Comparison of ENCODE assay signal across 9 cellular contexts in the genomic region with DNA sequence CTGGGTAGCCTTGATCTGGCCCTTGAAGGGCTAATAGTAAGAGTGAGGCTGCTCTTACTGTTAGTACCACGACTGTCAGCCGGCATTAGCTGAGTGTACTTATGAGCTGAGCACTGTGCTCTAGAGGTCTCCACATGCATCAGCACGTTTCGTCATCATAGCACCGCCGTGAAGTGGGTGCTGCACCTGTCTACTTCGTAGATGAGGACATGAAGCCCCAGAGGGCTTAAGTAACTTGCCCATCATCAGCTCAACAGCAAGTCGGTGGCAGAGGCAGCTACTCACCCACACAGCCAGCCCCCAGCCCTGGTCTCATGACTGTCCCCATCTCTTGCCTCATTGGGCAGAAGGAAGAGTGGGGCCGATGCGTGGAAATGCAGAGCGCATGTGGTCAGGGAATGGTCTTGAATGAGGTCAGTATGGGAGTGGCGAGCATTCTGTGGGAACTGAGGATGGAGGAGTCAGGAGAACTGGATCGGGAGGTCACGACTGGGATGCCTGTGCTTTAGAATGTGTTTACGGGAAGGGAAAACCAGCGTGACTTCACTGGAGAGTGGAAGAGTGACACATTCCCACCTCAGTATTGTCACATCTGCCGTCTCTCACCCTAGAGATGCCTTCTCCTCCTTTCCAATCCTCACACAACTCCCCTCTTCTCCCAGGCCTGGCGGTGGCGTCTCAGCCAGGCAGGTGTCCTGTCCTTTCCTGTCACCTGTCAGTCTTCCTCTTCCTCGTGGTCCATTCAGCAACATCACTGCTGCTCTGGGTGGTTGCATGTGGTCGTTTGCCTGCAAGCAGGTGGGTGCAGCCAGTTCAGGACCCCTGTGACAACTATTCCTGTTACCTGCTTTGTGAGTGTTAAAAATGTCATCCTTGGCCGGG. TPM values are rescaled to one million over a fixed set of nuclear protein-coding genes. Genes with fewer than 3 reads are reported as not detected.
DNase-seq lines count a peak whose midpoint lies in the region; FAIRE-seq and TF ChIP-seq lines count a peak whose summit lies in the region.
"Had no signal": no experiment of that assay in that cellular context is flagged by ENCODE, and none has a peak within 500 bp of the region (broad histone marks: within the 10 kb centered on the region; RNA-seq: fewer than 3 reads in every experiment).

No MANE protein-coding gene starts in this region.

- H3K27ac ChIP-seq in GM23248 (peak overlapping the region; percentile 99), astrocyte (ENCODE audit: low read depth, low read length) (peak overlapping the region; percentile 81), trophoblast cell (ENCODE audit: low read depth, low read length) (no peak overlapping the region)

- peaks cover 44% of the 10 kb centered on the region for H3F3A ChIP-seq in GM23248 (ENCODE audit: insufficient read depth)

- no peaks in the 10 kb centered on the region for H3K9me2 ChIP-seq in GM23248 (ENCODE audit: insufficient read depth)

- no peak overlapping the region for H4K8ac ChIP-seq in trophoblast cell (ENCODE audit: low read depth, low read length)

- H3K4me1 ChIP-seq in GM23248 (ENCODE audit: insufficient read depth) (peaks cover 33% of the 10 kb centered on the region), astrocyte (ENCODE audit: insufficient read depth, low read length) (peaks cover 24% of the 10 kb centered on the region), trophoblast cell (ENCODE audit: control insufficient read depth in 1 of 2, insufficient read depth in 2 of 2, low read length in 2 of 2) (peaks cover 5 to 10% of the 10 kb centered on the region in 2 experiments)
- H3K4me1 ChIP-seq: uterus had no signal

- peak overlapping the region; percentile 21 for H4K91ac ChIP-seq in trophoblast cell (ENCODE audit: low read depth, low read length)

- H3K27ac Mint-ChIP-seq in astrocyte (ENCODE audit: unreplicated experiment) = no peak overlapping the region

- no peaks in the 10 kb centered on the region for H3K9me3 Mint-ChIP-seq in astrocyte (ENCODE audit: unreplicated experiment)

- no peak overlapping the region for H2BK120ac ChIP-seq in trophoblast cell (ENCODE audit: insufficient read depth, low read length, poor library complexity)

- H4K20me1 ChIP-seq in GM23248 (ENCODE audit: insufficient read depth) = no peaks in the 10 kb centered on the region
- H4K20me1 ChIP-seq in astrocyte (ENCODE audit: insufficient read depth, low read length) = no peaks in the 10 kb centered on the region

- no peaks in the 10 kb centered on the region for H3K9me3 ChIP-seq in GM23248 (ENCODE audit: low read depth)
- no peaks in the 10 kb centered on the region for H3K9me3 ChIP-seq in astrocyte (ENCODE audit: insufficient read depth, low read depth, low read length)
- H3K9me3 ChIP-seq in trophoblast cell (ENCODE audit: insufficient read depth, low read depth, low read length) = peaks cover 4% of the 10 kb centered on the region
- H3K9me3 ChIP-seq: uterus had no signal

- peak overlapping the region; percentile 57 for H3K4me3 ChIP-seq in GM23248
- H3K4me3 ChIP-seq in astrocyte (ENCODE audit: insufficient read depth, low read depth, low read length) = peak overlapping the region; percentile 26
- H3K4me3 ChIP-seq in trophoblast cell (ENCODE audit: low read depth, low read length) = no peak overlapping the region
- H3K4me3 ChIP-seq: uterus had no signal

- no peak overlapping the region for H3K14ac ChIP-seq in trophoblast cell (ENCODE audit: low read length)

- peaks cover 17% of the 10 kb centered on the region for H3K4me1 Mint-ChIP-seq in astrocyte (ENCODE audit: low read depth, unreplicated experiment)

- no peak overlapping the region for H3K4ac ChIP-seq in trophoblast cell (ENCODE audit: low read depth, low read length)

- DNase-seq in GM23248 (peak; percentile 34), NCI-H345 (lab: John Stamatoyannopoulos, UW) (peak; percentile 73), astrocyte (ENCODE audit: low read depth) (no peak), trophoblast cell (no peak), NCI-H446 treated with DMSO at 0.1 percent for 48 hours (lab: John Stamatoyannopoulos, UW) (no peak), GDM1 (lab: John Stamatoyannopoulos, UW) (no peak)
- DNase-seq in activated CD4-positive, CD25-positive, alpha-beta regulatory T cell treated with anti-CD3 and anti-CD28 coated beads, Interleukin-2, amount 50 U/mL, for 72 hours = no peak
- DNase-seq: uterus had no signal

- H4K12ac ChIP-seq in trophoblast cell (ENCODE audit: low read depth, low read length) = no peak overlapping the region

- H2BK5ac ChIP-seq in trophoblast cell (ENCODE audit: low read depth, low read length, poor library complexity) = no peak overlapping the region

- H3K9ac ChIP-seq in GM23248 (peak overlapping the region; percentile 86), astrocyte (ENCODE audit: low read length) (peak overlapping the region; percentile 38), trophoblast cell (ENCODE audit: low read length) (no peak overlapping the region)

- H3K4me2 ChIP-seq in GM23248 (ENCODE audit: unreplicated experiment) (peak overlapping the region; percentile 80), astrocyte (ENCODE audit: low read length) (peak overlapping the region; percentile 23), trophoblast cell (ENCODE audit: low read length) (no peak overlapping the region)

- peak overlapping the region; percentile 4 for H3K18ac ChIP-seq in trophoblast cell (ENCODE audit: low read length)

- WGBS in GM23248 (ENCODE audit: low coverage in 1 of 2, low lambda C conversion rate in 2 of 2, missing lambda C conversion rate in 2 of 2), 2 experiments = 89 to 92% methylated on average over 21 to 22 of the region's 22 CpGs
- no CpG with 5 or more reads among the region's 22 CpGs for WGBS in trophoblast cell (ENCODE audit: extremely low coverage, insufficient coverage, insufficient read length)

- FAIRE-seq in astrocyte (lab: Jason Lieb, UNC) = no peak
- FAIRE-seq: endothelial cell of umbilical vein had no signal

- no peaks in the 10 kb centered on the region for H3K27me3 ChIP-seq in GM23248 (replicated peaks; ENCODE audit: insufficient read depth)
- H3K27me3 ChIP-seq in astrocyte (ENCODE audit: insufficient read depth, low read length) = no peaks in the 10 kb centered on the region
- H3K27me3 ChIP-seq in trophoblast cell (ENCODE audit: insufficient read depth, low read length) = no peaks in the 10 kb centered on the region
- H3K27me3 ChIP-seq: uterus had no signal

- H2AK5ac ChIP-seq in trophoblast cell (ENCODE audit: low read length) = peak overlapping the region; percentile 27

- H3K27me3 Mint-ChIP-seq in astrocyte (ENCODE audit: low read depth, unreplicated experiment) = peaks cover 6% of the 10 kb centered on the region

- H2AFZ ChIP-seq in GM23248 (no peak overlapping the region; the same call in 1 of the 2 replicates), astrocyte (ENCODE audit: low read depth, low read length) (no peak overlapping the region), trophoblast cell (ENCODE audit: insufficient read depth, low read length, poor library complexity) (no peak overlapping the region)

- no peak overlapping the region for H3K23ac ChIP-seq in trophoblast cell (ENCODE audit: low read length)

- H3K36me3 Mint-ChIP-seq in astrocyte (ENCODE audit: low read depth, unreplicated experiment) = no peaks in the 10 kb centered on the region

- H3K79me1 ChIP-seq in trophoblast cell (ENCODE audit: low read length) = peaks cover 5% of the 10 kb centered on the region

- TF ChIP-seq CTCF in astrocyte (IDR thresholded peaks at IDR 0.05; ENCODE audit: insufficient read depth, low read depth, low read length) = no peak

- H3K36me3 ChIP-seq in GM23248 (ENCODE audit: low read depth) = no peaks in the 10 kb centered on the region
- H3K36me3 ChIP-seq in astrocyte (ENCODE audit: insufficient read depth, low read length) = no peaks in the 10 kb centered on the region
- H3K36me3 ChIP-seq in trophoblast cell (ENCODE audit: control insufficient read depth in 1 of 2, insufficient read depth in 2 of 2, low read length in 2 of 2) = no peaks in the 10 kb centered on the region
- H3K36me3 ChIP-seq: uterus had no signal

- in situ Hi-C loops in GM23248 (cut with MboI) = no loop called here

- H3K79me2 ChIP-seq in GM23248 (ENCODE audit: insufficient read depth) (no peaks in the 10 kb centered on the region), astrocyte (ENCODE audit: insufficient read depth, low read length) (no peaks in the 10 kb centered on the region), trophoblast cell (ENCODE audit: control insufficient read depth, insufficient read depth, low read length, poor library complexity) (no peaks in the 10 kb centered on the region)

- H3K4me3 Mint-ChIP-seq in astrocyte (ENCODE audit: unreplicated experiment) = no peak overlapping the region

- H2BK12ac ChIP-seq in trophoblast cell (ENCODE audit: low read length) = peak overlapping the region; percentile 53

RNA-seq across cellular contexts. Expression of a gene that starts 6.0 kb away (rescaled TPM):
- total RNA-seq in GM23248 (2014; rRNA removed; shearing (Covaris generic)) = 2.1 and 11.8 TPM in 2 replicates
- polyA plus RNA-seq in GM23248 (2016; fragmentation: Nextera tagmentation; extraction: Ambion mirVana) = 2.3 and 3.8 TPM in 2 replicates
- total RNA-seq in astrocyte = 0.82 and 1.2 TPM in 2 replicates
- 2.7 and 2.9 TPM in 2 replicates for polyA plus RNA-seq in trophoblast cell (2013)

RNA-seq across cellular contexts. Expression of a gene that starts 11.3 kb away (rescaled TPM):
- 79.7 and 86.4 TPM in 2 replicates for total RNA-seq in GM23248 (2014; rRNA removed; shearing (Covaris generic))
- 368 TPM in 2 replicates for polyA plus RNA-seq in GM23248 (2016; fragmentation: Nextera tagmentation; extraction: Ambion mirVana)
- 169 and 173 TPM in 2 replicates for total RNA-seq in astrocyte
- polyA plus RNA-seq in trophoblast cell (2013) = 244 and 246 TPM in 2 replicates

Comparison
In these comparisons a context has a peak if more than half of its experiments do, and no peak if none do; other contexts are left out.
1. DNase-seq: peak in GM23248 (single experiment) and NCI-H345 (single experiment); none in astrocyte (single experiment), trophoblast cell (0 of 2), NCI-H446 treated with DMSO at 0.1 percent for 48 hours (single experiment), GDM1 (single experiment) and activated CD4-positive, CD25-positive, alpha-beta regulatory T cell treated with anti-CD3 and anti-CD28 coated beads, Interleukin-2, amount 50 U/mL, for 72 hours (single experiment).